Comparison of ENCODE assay signal across 18 cellular contexts in genomic region chr3:29416514-29416913, GRCh38.
"Had no signal": no experiment of that assay in that cellular context is flagged by ENCODE, and none has a peak within 500 bp of the region (broad histone marks: within the 10 kb centered on the region; RNA-seq: fewer than 3 reads in every experiment).

No MANE protein-coding gene starts in this region.

- DNase-seq: activated CD4-positive, alpha-beta memory T cell treated with anti-CD3 and anti-CD28 coated beads for 36 hours; activated CD4-positive, alpha-beta T cell treated with anti-CD3 and anti-CD28 coated beads for 4 hours; activated naive CD4-positive, alpha-beta T cell; activated naive CD8-positive, alpha-beta T cell treated with anti-CD3 and anti-CD28 coated beads, Interleukin-2, amount 10 ng/mL, durations not matched to agents 7 days and 5 days; cortex of kidney; effector CD8-positive, alpha-beta T cell; mesendoderm; natural killer cell; sigmoid colon; stimulated activated CD4-positive, alpha-beta T cell treated with anti-CD3 and anti-CD28 coated beads, Interleukin-12 subunit alpha, Interleukin-12 subunit beta, amount 100 ng/mL, for 4 hours; stimulated activated CD4-positive, alpha-beta T cell treated with anti-CD3 and anti-CD28 coated beads, Interleukin-1b, Interleukin-23, amount 100 ng/mL, for 48 hours; stimulated activated naive CD4-positive, alpha-beta T cell treated with Interleukin-2 at 50 U/mL for 16 hours; substantia nigra; tibial artery; uterus had no signal

- ATAC-seq: activated T-helper 17 cell treated with anti-CD3 and anti-CD28 coated beads, Interleukin-2, amount 50 U/mL, for 72 hours; natural killer cell had no signal

- H3K79me2 ChIP-seq: parathyroid adenoma had no signal

- H3K4me1 ChIP-seq: uterus had no signal

- H3K27ac ChIP-seq: esophagus muscularis mucosa, parathyroid adenoma, sigmoid colon, tibial artery, uterus had no signal

- H2AFZ ChIP-seq: parathyroid adenoma had no signal

- H3K9me3 ChIP-seq: esophagus muscularis mucosa, sigmoid colon, tibial artery, uterus had no signal

- H3K4me3 ChIP-seq: esophagus muscularis mucosa, sigmoid colon, tibial artery, uterus had no signal

- H3K27me3 ChIP-seq: esophagus muscularis mucosa, sigmoid colon, tibial artery, uterus had no signal

- H3K36me3 ChIP-seq: esophagus muscularis mucosa, sigmoid colon, tibial artery, uterus had no signal

- H3K9ac ChIP-seq: parathyroid adenoma had no signal
